11 cellular contexts compared by ENCODE assay signal in genomic region chr2:10188211-10188610, GRCh38.
A peak's percentile ranks its signal among the peaks of the same experiment; 100 is the strongest.
DNase-seq lines count a peak whose midpoint lies in the region; ATAC-seq, FAIRE-seq and TF ChIP-seq lines count a peak whose summit lies in the region.
"Had no signal": no experiment of that assay in that cellular context is flagged by ENCODE, and none has a peak within 500 bp of the region (broad histone marks: within the 10 kb centered on the region; RNA-seq: fewer than 3 reads in every experiment).

No MANE protein-coding gene starts in this region.

- 88 to 99% (median 96%) methylated on average over 6 to 7 of the region's 7 CpGs for WGBS in spleen, 5 donors

- FAIRE-seq in kidney (lab: Jason Lieb, UNC) = no peak

- H3K4me1 ChIP-seq in kidney (ENCODE audit: control insufficient read depth in 1 of 2, insufficient read depth in 1 of 2, low read depth in 1 of 2, low read length in 2 of 2) (no peaks in the 10 kb centered on the region), spleen (no peaks in the 10 kb centered on the region)
- no peaks in the 10 kb centered on the region for H3K4me1 ChIP-seq in CD4-positive, alpha-beta memory T cell (ENCODE audit: insufficient read depth, low read length)
- H3K4me1 ChIP-seq: body of pancreas had no signal

- H3K4me3 Mint-ChIP-seq in CD4-positive, alpha-beta memory T cell = no peak overlapping the region
- H3K4me3 Mint-ChIP-seq in activated naive CD8-positive, alpha-beta T cell treated with anti-CD3 and anti-CD28 coated beads for 36 hours = no peak overlapping the region
- H3K4me3 Mint-ChIP-seq: activated CD8-positive, alpha-beta T cell treated with anti-CD3 and anti-CD28 coated beads for 36 hours; CD4-positive, alpha-beta T cell had no signal

- H3K36me3 ChIP-seq in WERI-Rb-1 (peaks cover 32% of the 10 kb centered on the region), kidney (ENCODE audit: control insufficient read depth in 1 of 2, insufficient read depth in 2 of 2, low read length in 2 of 2) (no peaks in the 10 kb centered on the region), spleen (peaks cover 0 to 27% (median 0%) of the 10 kb centered on the region in 6 donors)
- no peaks in the 10 kb centered on the region for H3K36me3 ChIP-seq in CD4-positive, alpha-beta memory T cell (ENCODE audit: insufficient read depth, low read length)

- TF ChIP-seq POLR2A in spleen (IDR thresholded peaks at IDR 0.05) = no peak

- H3K27me3 ChIP-seq in WERI-Rb-1 (ENCODE audit: insufficient read depth, low read depth, severe bottlenecking) (no peaks in the 10 kb centered on the region), spleen (replicated peaks in 1 of 7) (no peaks in the 10 kb centered on the region)
- H3K27me3 ChIP-seq in CD4-positive, alpha-beta memory T cell (ENCODE audit: insufficient read depth, low read length) = no peaks in the 10 kb centered on the region
- H3K27me3 ChIP-seq: body of pancreas had no signal

- H3K9ac ChIP-seq in kidney (ENCODE audit: low read length in 2 of 2) = no peak overlapping the region

- H3K27me3 Mint-ChIP-seq in CD4-positive, alpha-beta memory T cell = no peaks in the 10 kb centered on the region
- no peaks in the 10 kb centered on the region for H3K27me3 Mint-ChIP-seq in activated naive CD8-positive, alpha-beta T cell treated with anti-CD3 and anti-CD28 coated beads for 36 hours
- H3K27me3 Mint-ChIP-seq: activated CD8-positive, alpha-beta T cell treated with anti-CD3 and anti-CD28 coated beads for 36 hours; CD4-positive, alpha-beta T cell had no signal

- ATAC-seq in GM21723 (IDR thresholded peaks at IDR 0.05; ENCODE audit: unreplicated experiment) = no peak
- ATAC-seq: activated CD8-positive, alpha-beta T cell treated with anti-CD3 and anti-CD28 coated beads for 36 hours; body of pancreas had no signal

- in situ Hi-C loops in ACHN (cut with HindIII; ENCODE audit: low pct_ligation_motif_present, low pct_unique_long_range_greater_than_20kb, low sequenced_read_pairs) = no loop called here

- POLR2A ChIA-PET in CD4-positive, alpha-beta memory T cell (lab: Charles Lee; ENCODE audit: partially characterized antibody) = no interaction called here

- H3K27ac ChIP-seq in WERI-Rb-1 = no peak overlapping the region
- no peak overlapping the region for H3K27ac ChIP-seq in kidney (ENCODE audit: low read depth in 2 of 2, low read length in 2 of 2)
- H3K27ac ChIP-seq in CD4-positive, alpha-beta memory T cell (ENCODE audit: low read depth, low read length) = no peak overlapping the region
- H3K27ac ChIP-seq in spleen = no peak overlapping the region
- H3K27ac ChIP-seq: body of pancreas had no signal

- no peaks in the 10 kb centered on the region for H3K36me3 Mint-ChIP-seq in CD4-positive, alpha-beta memory T cell
- H3K36me3 Mint-ChIP-seq in activated naive CD8-positive, alpha-beta T cell treated with anti-CD3 and anti-CD28 coated beads for 36 hours = peaks cover 9% of the 10 kb centered on the region

- H3K9me3 ChIP-seq in WERI-Rb-1 (ENCODE audit: severe bottlenecking) (no peaks in the 10 kb centered on the region), kidney (ENCODE audit: control insufficient read depth in 1 of 2, low read length in 2 of 2) (no peaks in the 10 kb centered on the region), spleen (no peaks in the 10 kb centered on the region)
- H3K9me3 ChIP-seq in CD4-positive, alpha-beta memory T cell (ENCODE audit: control insufficient read depth in 1 of 2, low read length in 2 of 2) = no peaks in the 10 kb centered on the region
- H3K9me3 ChIP-seq: body of pancreas had no signal

- intact Hi-C loops in kidney (cut with DNase I) (no loop called here), spleen (cut with DNase I; ENCODE audit: low total_unique reads) (no loop called here)
- intact Hi-C loops in CD4-positive, alpha-beta memory T cell (cut with micrococcal nuclease) = no loop called here

- H3K9me3 Mint-ChIP-seq in CD4-positive, alpha-beta memory T cell = peaks cover 0 to 3% (median 0%) of the 10 kb centered on the region in 8 donors
- peaks cover 8% of the 10 kb centered on the region for H3K9me3 Mint-ChIP-seq in activated naive CD8-positive, alpha-beta T cell treated with anti-CD3 and anti-CD28 coated beads for 36 hours

- TF ChIP-seq CTCF in WERI-Rb-1 (IDR thresholded peaks at IDR 0.05; ENCODE audit: low read depth, low read length) (peak; percentile 94), kidney (IDR thresholded peaks at IDR 0.05; ENCODE audit: borderline replicate concordance, extremely low read depth, insufficient read depth) (peak; percentile 5), spleen (IDR thresholded peaks at IDR 0.05 in 8 of 11, conservative IDR thresholded peaks at IDR 0.05 in 3 of 11) (no peak)

- H3K4me1 Mint-ChIP-seq in CD4-positive, alpha-beta memory T cell = no peaks in the 10 kb centered on the region
- H3K4me1 Mint-ChIP-seq in activated naive CD8-positive, alpha-beta T cell treated with anti-CD3 and anti-CD28 coated beads for 36 hours = no peaks in the 10 kb centered on the region

- DNase-seq in ACHN (peak; percentile 36), HCEC 1CT (peak; percentile 34), WERI-Rb-1 (peak; percentile 78), kidney (no peak), spleen (no peak)
- DNase-seq in CD4-positive, alpha-beta memory T cell = no peak
- no peak for DNase-seq in activated naive CD8-positive, alpha-beta T cell treated with anti-CD3 and anti-CD28 coated beads for 36 hours
- DNase-seq: activated CD8-positive, alpha-beta T cell treated with anti-CD3 and anti-CD28 coated beads for 36 hours; CD4-positive, alpha-beta T cell had no signal

- H3K4me3 ChIP-seq in WERI-Rb-1 (ENCODE audit: low read depth, low read length) = no peak overlapping the region
- H3K4me3 ChIP-seq in kidney (ENCODE audit: low read length in 2 of 2) = no peak overlapping the region
- H3K4me3 ChIP-seq in CD4-positive, alpha-beta memory T cell (ENCODE audit: low read length in 2 of 2) = no peak overlapping the region
- no peak overlapping the region for H3K4me3 ChIP-seq in spleen
- H3K4me3 ChIP-seq: body of pancreas had no signal

- no peak overlapping the region for H3K27ac Mint-ChIP-seq in CD4-positive, alpha-beta memory T cell
- no peak overlapping the region for H3K27ac Mint-ChIP-seq in activated naive CD8-positive, alpha-beta T cell treated with anti-CD3 and anti-CD28 coated beads for 36 hours
- H3K27ac Mint-ChIP-seq: activated CD8-positive, alpha-beta T cell treated with anti-CD3 and anti-CD28 coated beads for 36 hours; CD4-positive, alpha-beta T cell had no signal

- CTCF ChIA-PET in CD4-positive, alpha-beta memory T cell (lab: Charles Lee; ENCODE audit: partially characterized antibody) = interaction anchor here (1.0 kb wide), 1 partner anchor 221 kb away, joined by 3 read pairs; no protein-coding TSS in a partner anchor

Comparison
In these comparisons a context has a peak if more than half of its experiments do, and no peak if none do; other contexts are left out.
1. DNase-seq: peak in ACHN (single experiment), HCEC 1CT (single experiment) and WERI-Rb-1 (single experiment); none in kidney (single experiment), CD4-positive, alpha-beta memory T cell (0 of 5), activated naive CD8-positive, alpha-beta T cell treated with anti-CD3 and anti-CD28 coated beads for 36 hours (single experiment) and spleen (single experiment).
2. CTCF ChIP-seq: peak in WERI-Rb-1 (single experiment) and kidney (single experiment); none in spleen (0 of 11).